ENCODE assay signal across 32 cellular contexts in genomic region chr3:138359549-138360271, GRCh38. TPM values are rescaled to one million over a fixed set of nuclear protein-coding genes. Genes with fewer than 3 reads are reported as not detected.
DNase-seq lines count a peak whose midpoint lies in the region; ATAC-seq and TF ChIP-seq lines count a peak whose summit lies in the region.
"Had no signal": no experiment of that assay in that cellular context is flagged by ENCODE, and none has a peak within 500 bp of the region (broad histone marks: within the 10 kb centered on the region; RNA-seq: fewer than 3 reads in every experiment).

No MANE protein-coding gene starts in this region.

- H3K4me1 ChIP-seq in heart left ventricle, result peaks cover 5 to 96% (median 70%) of the 10 kb centered on the region in 12 donors
- peaks cover 0 to 97% (median 47%) of the 10 kb centered on the region in 4 donors for H3K4me1 ChIP-seq in tibial nerve
- H3K4me1 ChIP-seq in Peyer's patch, result no peaks in the 10 kb centered on the region

- DNase-seq in heart left ventricle, result no peak
- DNase-seq in Right ventricle myocardium inferior (ENCODE audit: missing footprints), result no peak
- DNase-seq in mesenteric fat pad (ENCODE audit: low spot score), result peak; percentile 64
- DNase-seq in tibial nerve (ENCODE audit: low spot score in 2 of 2), result no peak
- no peak for DNase-seq in RWPE1 (ENCODE audit: low spot score)
- no peak for DNase-seq in Peyer's patch
- DNase-seq: activated CD4-positive, alpha-beta T cell treated with anti-CD3 and anti-CD28 coated beads for 4 hours; activated naive CD8-positive, alpha-beta T cell treated with anti-CD3 and anti-CD28 coated beads, Interleukin-2, amount 50 U/mL, for 24 hours; activated T-cell treated with anti-CD3 and anti-CD28 coated beads for 4 hours; Calu3; DMS79 treated with DMSO at 0.1 percent for 48 hours; esophagus squamous epithelium; foreskin melanocyte; H9; immature natural killer cell; natural killer cell; NCI-H1105 treated with DMSO at 0.1 percent for 48 hours; NCI-H2029; NCI-H524 treated with DMSO at 0.1 percent for 48 hours; ovary; retina; stimulated activated CD4-positive, alpha-beta T cell treated with anti-CD3 and anti-CD28 coated beads, Interleukin-2, amount 100 ng/mL, for 48 hours; testis had no signal

- H3K4me3 ChIP-seq in heart left ventricle (no peak overlapping the region), tibial nerve (no peak overlapping the region), Peyer's patch (no peak overlapping the region)
- H3K4me3 ChIP-seq: coronary artery, esophagus squamous epithelium, ovary, testis had no signal

- TF ChIP-seq EP300 in tibial nerve (IDR thresholded peaks at IDR 0.05), result no peak

- H3K36me3 ChIP-seq in heart left ventricle (peaks cover 0 to 23% (median 9%) of the 10 kb centered on the region in 9 donors), tibial nerve (peaks cover 0 to 11% (median 0%) of the 10 kb centered on the region in 3 donors), Peyer's patch (no peaks in the 10 kb centered on the region)
- H3K36me3 ChIP-seq: esophagus squamous epithelium, ovary had no signal

- TF ChIP-seq POLR2A in heart left ventricle (IDR thresholded peaks at IDR 0.05) (no peak), tibial nerve (IDR thresholded peaks at IDR 0.05) (no peak), Peyer's patch (IDR thresholded peaks at IDR 0.05) (no peak)

- intact Hi-C loops in heart left ventricle (cut with DNase I) (loop anchor here in 1 of 10 donors (5.0 kb wide), 1 partner anchor 38 kb away; no protein-coding TSS in a partner anchor), Right ventricle myocardium inferior (cut with DNase I) (loop anchor here (5.0 kb wide), 1 partner anchor 38 kb away; no protein-coding TSS in a partner anchor)

- H3K27me3 ChIP-seq in heart left ventricle (no peaks in the 10 kb centered on the region), tibial nerve (no peaks in the 10 kb centered on the region), Peyer's patch (no peaks in the 10 kb centered on the region)
- H3K27me3 ChIP-seq: esophagus squamous epithelium, ovary, testis had no signal

- H3K27ac ChIP-seq in heart left ventricle, result peak overlapping the region; percentile 29 to 96 (median 68)
- H3K27ac ChIP-seq in cingulate gyrus (ENCODE audit: low read depth, low read length), result peak overlapping the region; percentile 89
- peak overlapping the region; percentile 31 to 80 (median 52) for H3K27ac ChIP-seq in tibial nerve
- H3K27ac ChIP-seq in RWPE1, result no peak overlapping the region
- no peak overlapping the region for H3K27ac ChIP-seq in Peyer's patch
- H3K27ac ChIP-seq: esophagus squamous epithelium, ovary, testis had no signal

- CTCF ChIA-PET in RWPE1 (lab: Yijun Ruan, JAX), result no interaction called here

- ATAC-seq in heart left ventricle (no peak), Right ventricle myocardium inferior (no peak), HG03571 (IDR thresholded peaks at IDR 0.05; ENCODE audit: unreplicated experiment) (no peak)
- ATAC-seq: activated naive CD8-positive, alpha-beta T cell treated with anti-CD3 and anti-CD28 coated beads, Interleukin-2, amount 50 U/mL, for 24 hours; natural killer cell; SK-N-SH treated with all-trans-retinoic acid at 6 μM for 48 hours; stimulated activated effector memory CD8-positive, alpha-beta T cell treated with anti-CD3 and anti-CD28 coated beads, Interleukin-12 subunit alpha, Interleukin-12 subunit beta, amount 100 ng/mL, for 72 hours had no signal

- no peak for TF ChIP-seq CTCF in heart left ventricle (IDR thresholded peaks at IDR 0.05)
- no peak for TF ChIP-seq CTCF in tibial nerve (IDR thresholded peaks at IDR 0.05)
- TF ChIP-seq CTCF in RWPE1 (conservative IDR thresholded peaks at IDR 0.05; ENCODE audit: low read depth), result no peak
- TF ChIP-seq CTCF in Peyer's patch (IDR thresholded peaks at IDR 0.05), result no peak

- H3K9me3 ChIP-seq in heart left ventricle (no peaks in the 10 kb centered on the region), tibial nerve (no peaks in the 10 kb centered on the region), Peyer's patch (no peaks in the 10 kb centered on the region)
- H3K9me3 ChIP-seq: esophagus squamous epithelium, ovary, testis had no signal

- 51 to 69% (median 63%) methylated on average over 9 of the region's 9 CpGs for WGBS in heart left ventricle, 4 donors
- WGBS in tibial nerve, 2 donors, result 81 to 84% methylated on average over 9 of the region's 9 CpGs

- POLR2A ChIA-PET in RWPE1 (lab: Yijun Ruan, JAX; ENCODE audit: low non-redundant PET), result no interaction called here

RNA-seq across cellular contexts. Expression of gene MRAS, which starts 11.3 kb away (rescaled TPM):
- total RNA-seq in heart left ventricle, result 100 to 1,000 TPM; 227 to 413 (median 254) TPM
- polyA plus RNA-seq in heart left ventricle, result 100 to 1,000 TPM; 112 to 245 TPM
- 396 TPM for total RNA-seq in Right ventricle myocardium inferior
- 232 TPM for total RNA-seq in mesenteric fat pad
- 100 to 1,000 TPM; 107 to 289 (median 171) TPM for total RNA-seq in tibial nerve
- 1 to 10 TPM; 1.2 to 7.4 (median 3.0) TPM for total RNA-seq in Peyer's patch
- total RNA-seq: T-helper 2 cell treated with Interferon-gamma antibody and Interleukin-4, amounts not matched to agents 100 ng/mL and 5 ng/mL, for 36 hours had no signal
- polyA plus RNA-seq: immature natural killer cell had no signal

RNA-seq across cellular contexts. Expression of gene NME9, which starts 30.1 kb away (rescaled TPM):
- total RNA-seq in heart left ventricle (not detected), Right ventricle myocardium inferior (not detected), mesenteric fat pad (not detected), tibial nerve (not detected), Peyer's patch (not detected)
- polyA plus RNA-seq in heart left ventricle, result not detected
- total RNA-seq: A172; Calu3; H9; M059J; natural killer cell; RPMI7951; T-helper 2 cell treated with Interferon-gamma antibody and Interleukin-4, amounts not matched to agents 100 ng/mL and 5 ng/mL, for 36 hours had no signal

Comparison
In these comparisons a context has a peak if more than half of its experiments do, and no peak if none do; other contexts are left out.
1. H3K27ac ChIP-seq: peak in heart left ventricle (12 of 12), cingulate gyrus (single experiment) and tibial nerve (4 of 4); none in RWPE1 (single experiment) and Peyer's patch (0 of 4).
2. RNA of gene MRAS, which starts 11.3 kb away (total RNA-seq): 396 TPM in Right ventricle myocardium inferior (single experiment), 227 to 413 TPM in heart left ventricle, 232 TPM in mesenteric fat pad (single experiment) and 107 to 289 TPM in tibial nerve; 1.2 to 7.4 TPM in Peyer's patch; every median in the first group is over 10 times any median in the second.